Comparison of ENCODE assay signal across 1 cellular context in genomic region chr5:29805804-29806203, GRCh38.
A peak's percentile ranks its signal among the peaks of the same experiment; 100 is the strongest.
TF ChIP-seq lines count a peak whose summit lies in the region.

No MANE protein-coding gene starts in this region.

TF ChIP-seq in HEK293, 187 proteins besides CTCF, POLR2A, EP300 and RAD21 (continued from another document):
- TF ChIP-seq ZNF10 (tag by site-specific recombination; IDR thresholded peaks at IDR 0.05) (peak; percentile 96), FEZF1 (tag by site-specific recombination; IDR thresholded peaks at IDR 0.05) (no peak), ZNF629 (tag by site-specific recombination; IDR thresholded peaks at IDR 0.05) (no peak)
